13 cellular contexts compared by ENCODE assay signal in genomic region chr19:13077233-13077632, GRCh38. TPM values are rescaled to one million over a fixed set of nuclear protein-coding genes. Genes with fewer than 3 reads are reported as not detected.
DNase-seq lines count a peak whose midpoint lies in the region; ATAC-seq and TF ChIP-seq lines count a peak whose summit lies in the region.
"Had no signal": no experiment of that assay in that cellular context is flagged by ENCODE, and none has a peak within 500 bp of the region (broad histone marks: within the 10 kb centered on the region; RNA-seq: fewer than 3 reads in every experiment).

No MANE protein-coding gene starts in this region.

- H3K27me3 ChIP-seq in esophagus muscularis mucosa, result no peaks in the 10 kb centered on the region
- H3K27me3 ChIP-seq in prostate gland (replicated peaks; ENCODE audit: insufficient read depth), result no peaks in the 10 kb centered on the region
- H3K27me3 ChIP-seq: Peyer's patch had no signal

- no peaks in the 10 kb centered on the region for H3K9me3 ChIP-seq in esophagus muscularis mucosa
- no peaks in the 10 kb centered on the region for H3K9me3 ChIP-seq in prostate gland
- H3K9me3 ChIP-seq: Peyer's patch had no signal

- TF ChIP-seq POLR2A in esophagus muscularis mucosa (IDR thresholded peaks at IDR 0.05; ENCODE audit: low read depth), result no peak
- no peak for TF ChIP-seq POLR2A in prostate gland (IDR thresholded peaks at IDR 0.05)

- H3K4me3 ChIP-seq in esophagus muscularis mucosa, result no peak overlapping the region
- no peak overlapping the region for H3K4me3 ChIP-seq in prostate gland
- H3K4me3 ChIP-seq: cardiac muscle cell, Peyer's patch had no signal

- CTCF ChIA-PET in RWPE1 (lab: Yijun Ruan, JAX), result interaction anchor here (0.6 kb wide), 2 partner anchors 112 kb away, joined by 3 read pairs; no protein-coding TSS in a partner anchor

- POLR2A ChIA-PET in RWPE1 (lab: Yijun Ruan, JAX; ENCODE audit: low non-redundant PET), result no interaction called here

- intact Hi-C loops in esophagus muscularis mucosa (cut with DNase I) (no loop called here), prostate gland (cut with DNase I) (no loop called here)

- ATAC-seq in HG03469 (IDR thresholded peaks at IDR 0.05; ENCODE audit: unreplicated experiment) (no peak), HG03108 (IDR thresholded peaks at IDR 0.05; ENCODE audit: unreplicated experiment) (no peak), HG03442 (IDR thresholded peaks at IDR 0.05; ENCODE audit: unreplicated experiment) (no peak)

- peaks cover 18 to 72% (median 55%) of the 10 kb centered on the region in 4 donors for H3K36me3 ChIP-seq in esophagus muscularis mucosa
- H3K36me3 ChIP-seq in prostate gland, result peaks cover 10 to 17% of the 10 kb centered on the region in 2 donors
- H3K36me3 ChIP-seq: cardiac muscle cell had no signal

- no peak for TF ChIP-seq CTCF in RWPE1 (conservative IDR thresholded peaks at IDR 0.05; ENCODE audit: low read depth)
- TF ChIP-seq CTCF in esophagus muscularis mucosa (IDR thresholded peaks at IDR 0.05), result no peak
- TF ChIP-seq CTCF in prostate gland (IDR thresholded peaks at IDR 0.05), result no peak

- 60% methylated on average over 10 of the region's 11 CpGs for WGBS in esophagus muscularis mucosa
- 31% methylated on average over 11 of the region's 11 CpGs for WGBS in prostate gland

- peak overlapping the region; percentile 69 for H3K27ac ChIP-seq in RWPE1
- H3K27ac ChIP-seq in esophagus muscularis mucosa (replicated peaks in 1 of 4), result peak overlapping the region; percentile 77 to 85 (median 82)
- peak overlapping the region; percentile 74 to 79 for H3K27ac ChIP-seq in prostate gland
- H3K27ac ChIP-seq: cardiac muscle cell, epithelial cell of prostate had no signal

- H3K4me1 ChIP-seq in esophagus muscularis mucosa (peaks cover 47 to 89% (median 83%) of the 10 kb centered on the region in 4 donors), prostate gland (replicated peaks) (peaks cover 36% of the 10 kb centered on the region)

- TF ChIP-seq EP300 in esophagus muscularis mucosa (IDR thresholded peaks at IDR 0.05), result no peak

- peak; percentile 79 for DNase-seq in DMS 273 (lab: John Stamatoyannopoulos, UW; ENCODE audit: unreplicated experiment)
- DNase-seq in RWPE1 (ENCODE audit: low spot score), result no peak
- DNase-seq in esophagus muscularis mucosa (ENCODE audit: extremely low spot score), result no peak
- DNase-seq in prostate gland (ENCODE audit: low spot score), result no peak
- no peak for DNase-seq in NCI-H146 treated with DMSO at 0.1 percent for 48 hours (lab: John Stamatoyannopoulos, UW; ENCODE audit: unreplicated experiment)
- DNase-seq: activated naive CD4-positive, alpha-beta T cell; Peyer's patch; T1000 had no signal

RNA-seq across cellular contexts. Expression of gene LYL1, which starts 25.4 kb away (rescaled TPM):
- total RNA-seq in esophagus muscularis mucosa (10 to 100 TPM; 11.9 to 20.2 (median 17.0) TPM), prostate gland (10 to 100 TPM in 1 of 2 donors, 1 to 10 TPM in 1; 4.6 to 13.3 TPM)

RNA-seq across cellular contexts. Expression of gene TRMT1, which starts 39.3 kb away (rescaled TPM):
- 10 to 100 TPM; 21.4 to 27.6 (median 26.9) TPM for total RNA-seq in esophagus muscularis mucosa
- 10 to 100 TPM; 23.3 to 55.4 TPM for total RNA-seq in prostate gland

RNA-seq across cellular contexts. Expression of gene NACC1, which starts 40.8 kb away (rescaled TPM):
- total RNA-seq in esophagus muscularis mucosa (10 to 100 TPM; 24.5 to 61.6 (median 29.6) TPM), prostate gland (10 to 100 TPM; 52.4 to 91.9 TPM)
